11 cellular contexts compared by ENCODE assay signal in the genomic region with DNA sequence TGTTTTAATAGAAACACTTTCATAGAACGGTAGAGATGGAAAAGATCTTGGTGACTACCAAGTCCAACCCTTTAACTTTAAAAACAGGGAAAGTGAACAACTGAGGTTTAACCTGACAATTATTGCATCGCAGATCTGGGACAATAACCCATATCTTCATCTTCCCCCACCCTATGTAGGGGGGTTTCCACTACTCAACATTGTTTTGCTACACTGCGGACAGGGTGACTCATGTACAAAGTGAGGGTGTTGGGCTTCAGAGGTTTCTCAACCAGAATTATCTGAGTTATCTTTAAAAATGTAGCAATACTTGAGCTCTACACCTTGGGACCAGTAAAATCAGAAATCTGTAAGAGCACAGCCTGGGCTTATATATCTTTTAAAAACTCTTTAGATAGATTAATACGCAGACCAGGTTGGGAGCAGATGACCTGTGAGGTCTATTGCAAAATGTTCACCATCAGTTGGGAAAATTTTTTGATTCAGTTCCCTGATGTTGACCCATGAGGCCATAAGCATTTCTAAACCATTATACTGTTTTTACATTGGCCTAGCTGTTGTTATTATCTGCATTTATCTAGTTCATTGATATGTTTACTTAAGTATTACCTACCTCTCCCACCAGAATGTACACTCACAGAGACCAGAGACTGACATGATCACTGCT.
DNase-seq lines count a peak whose midpoint lies in the region; ATAC-seq and TF ChIP-seq lines count a peak whose summit lies in the region.
"Had no signal": no experiment of that assay in that cellular context is flagged by ENCODE, and none has a peak within 500 bp of the region (broad histone marks: within the 10 kb centered on the region; RNA-seq: fewer than 3 reads in every experiment).

No MANE protein-coding gene starts in this region.

- H3K27ac Mint-ChIP-seq in activated naive CD4-positive, alpha-beta T cell treated with anti-CD3 and anti-CD28 coated beads, Interleukin-2, amount 50 U/mL, for 24 hours = peak overlapping the region; percentile 96
- H3K27ac Mint-ChIP-seq in neural progenitor cell = peak overlapping the region; percentile 15

- H3K36me3 Mint-ChIP-seq in activated naive CD4-positive, alpha-beta T cell treated with anti-CD3 and anti-CD28 coated beads, Interleukin-2, amount 50 U/mL, for 24 hours = no peaks in the 10 kb centered on the region
- H3K36me3 Mint-ChIP-seq in neural progenitor cell = no peaks in the 10 kb centered on the region

- ATAC-seq in GM18519 (IDR thresholded peaks at IDR 0.05; ENCODE audit: low FRiP score, unreplicated experiment) (peak; percentile 38), HG03571 (IDR thresholded peaks at IDR 0.05; ENCODE audit: unreplicated experiment) (peak; percentile 46), GM19463 (IDR thresholded peaks at IDR 0.05; ENCODE audit: unreplicated experiment) (no peak)
- ATAC-seq: HCT116 had no signal

- no peak for TF ChIP-seq CTCF in neural progenitor cell (IDR thresholded peaks at IDR 0.05)

- H3K9me3 ChIP-seq in neural progenitor cell (ENCODE audit: low read depth) (no peaks in the 10 kb centered on the region), SJCRH30 (replicated peaks) (no peaks in the 10 kb centered on the region)
- H3K9me3 ChIP-seq: colonic mucosa had no signal

- H3K4me1 Mint-ChIP-seq in activated naive CD4-positive, alpha-beta T cell treated with anti-CD3 and anti-CD28 coated beads, Interleukin-2, amount 50 U/mL, for 24 hours = peaks cover 96% of the 10 kb centered on the region
- H3K4me1 Mint-ChIP-seq in neural progenitor cell = peaks cover 50% of the 10 kb centered on the region

- no peak overlapping the region for H3K9ac ChIP-seq in neural progenitor cell

- H3K4me3 Mint-ChIP-seq in activated naive CD4-positive, alpha-beta T cell treated with anti-CD3 and anti-CD28 coated beads, Interleukin-2, amount 50 U/mL, for 24 hours = peak overlapping the region; percentile 86
- no peak overlapping the region for H3K4me3 Mint-ChIP-seq in neural progenitor cell

- H3K36me3 ChIP-seq in neural progenitor cell (no peaks in the 10 kb centered on the region), SJCRH30 (peaks cover 5% of the 10 kb centered on the region; the same call in 1 of the 2 replicates)
- H3K36me3 ChIP-seq: colonic mucosa had no signal

- H3K27ac ChIP-seq in neural progenitor cell = no peak overlapping the region
- no peak overlapping the region for H3K27ac ChIP-seq in SJCRH30
- H3K27ac ChIP-seq: colonic mucosa had no signal

- no peak overlapping the region for H3K4me2 ChIP-seq in neural progenitor cell

- no peaks in the 10 kb centered on the region for H3K9me3 Mint-ChIP-seq in activated naive CD4-positive, alpha-beta T cell treated with anti-CD3 and anti-CD28 coated beads, Interleukin-2, amount 50 U/mL, for 24 hours
- no peaks in the 10 kb centered on the region for H3K9me3 Mint-ChIP-seq in neural progenitor cell

- no peaks in the 10 kb centered on the region for H3K79me2 ChIP-seq in neural progenitor cell (ENCODE audit: low read depth)

- DNase-seq in neural progenitor cell (ENCODE audit: low spot score) (no peak), germinal center (ENCODE audit: low spot score) (no peak), SKM-1 treated with dmso at 0.1 percent for 144 hours (lab: John Stamatoyannopoulos, UW; ENCODE audit: unreplicated experiment) (no peak), SJCRH30 (no peak)
- DNase-seq: colonic mucosa, left ventricle myocardium superior had no signal

- H3F3A ChIP-seq in neural progenitor cell (ENCODE audit: low read depth) = no peaks in the 10 kb centered on the region

- H3K27me3 Mint-ChIP-seq in activated naive CD4-positive, alpha-beta T cell treated with anti-CD3 and anti-CD28 coated beads, Interleukin-2, amount 50 U/mL, for 24 hours = no peaks in the 10 kb centered on the region
- H3K27me3 Mint-ChIP-seq in neural progenitor cell (ENCODE audit: insufficient read depth, low read depth) = no peaks in the 10 kb centered on the region

- H3K4me3 ChIP-seq in neural progenitor cell = no peak overlapping the region
- H3K4me3 ChIP-seq in SJCRH30 = no peak overlapping the region
- H3K4me3 ChIP-seq: colonic mucosa had no signal

- no peaks in the 10 kb centered on the region for H3K27me3 ChIP-seq in neural progenitor cell
- H3K27me3 ChIP-seq in SJCRH30 = no peaks in the 10 kb centered on the region
- H3K27me3 ChIP-seq: colonic mucosa had no signal

- H2AFZ ChIP-seq in neural progenitor cell (replicated peaks) = no peak overlapping the region

- peaks cover 20% of the 10 kb centered on the region for H3K4me1 ChIP-seq in neural progenitor cell
- H3K4me1 ChIP-seq in SJCRH30 = peaks cover 4% of the 10 kb centered on the region; the same call in 1 of the 2 replicates
- H3K4me1 ChIP-seq: colonic mucosa had no signal

- peaks cover 4% of the 10 kb centered on the region for H4K20me1 ChIP-seq in neural progenitor cell (ENCODE audit: low read depth)
